8 cellular contexts compared by ENCODE assay signal in genomic region chr22:42169055-42169469, GRCh38. TPM values are rescaled to one million over a fixed set of nuclear protein-coding genes. Genes with fewer than 3 reads are reported as not detected.
DNase-seq lines count a peak whose midpoint lies in the region; ATAC-seq, FAIRE-seq and TF ChIP-seq lines count a peak whose summit lies in the region.

No MANE protein-coding gene starts in this region.

- peaks cover 0 to 18% (median 10%) of the 10 kb centered on the region in 4 donors for H3K4me1 ChIP-seq in tibial artery

- H3K27ac ChIP-seq in tibial artery: no peak overlapping the region

- H3K36me3 ChIP-seq in tibial artery: peaks cover 0 to 48% (median 7%) of the 10 kb centered on the region in 3 donors

- intact Hi-C loops in tibial artery (cut with DNase I; ENCODE audit: low total_unique reads): loop anchor here (5.0 to 10.0 kb wide), 2 partner anchors 74 to 268 kb away; partner anchors contain the start of gene NDUFA6

- H3K27me3 ChIP-seq in tibial artery: no peaks in the 10 kb centered on the region

- peak; percentile 69 for DNase-seq in COLO668 (lab: John Stamatoyannopoulos, UW; ENCODE audit: unreplicated experiment)
- peak; percentile 61 for DNase-seq in HK-2 (ENCODE audit: unreplicated experiment)
- peak; percentile 55 for DNase-seq in RCC 7860 (ENCODE audit: low spot score)
- peak; percentile 49 to 58 for DNase-seq in activated T-helper 1 cell treated with anti-CD3 and anti-CD28 coated beads, Interleukin-2, amount 50 U/mL, for 16 hours (ENCODE audit: low read depth in 1 of 2, low spot score in 1 of 2)
- DNase-seq in foreskin fibroblast: peak in 1 of 2 donors; percentile 85
- DNase-seq in omental fat pad (ENCODE audit: low spot score): peak; percentile 79
- DNase-seq in tibial artery: peak in 1 of 2 donors; percentile 65

- no peak for FAIRE-seq in RCC 7860 (lab: Jason Lieb, UNC)

- H3K4me3 ChIP-seq in foreskin fibroblast (ENCODE audit: low read depth in 1 of 2, low read length in 2 of 2): no peak overlapping the region
- H3K4me3 ChIP-seq in tibial artery: no peak overlapping the region

- no peak for ATAC-seq in omental fat pad (ENCODE audit: low FRiP score)
- no peak for ATAC-seq in HG03378 (IDR thresholded peaks at IDR 0.05; ENCODE audit: unreplicated experiment)

- H3K9me3 ChIP-seq in tibial artery: no peaks in the 10 kb centered on the region

- TF ChIP-seq CTCF in foreskin fibroblast (IDR thresholded peaks at IDR 0.05; ENCODE audit: low read depth, low read length): peak; percentile 95
- peak in 1 of 3 donors; percentile 67 for TF ChIP-seq CTCF in omental fat pad (IDR thresholded peaks at IDR 0.05)
- TF ChIP-seq CTCF in tibial artery (IDR thresholded peaks at IDR 0.05): peak; percentile 75 to 79

RNA-seq across cellular contexts. Expression of gene CYP2D6, which starts 38.5 kb away (rescaled TPM):
- total RNA-seq in omental fat pad: 1 to 10 TPM in 1 of 4 donors, under 1 TPM in 3; 0.28 to 1.1 (median 0.49) TPM
